1 cellular context compared by ENCODE assay signal in the genomic region with DNA sequence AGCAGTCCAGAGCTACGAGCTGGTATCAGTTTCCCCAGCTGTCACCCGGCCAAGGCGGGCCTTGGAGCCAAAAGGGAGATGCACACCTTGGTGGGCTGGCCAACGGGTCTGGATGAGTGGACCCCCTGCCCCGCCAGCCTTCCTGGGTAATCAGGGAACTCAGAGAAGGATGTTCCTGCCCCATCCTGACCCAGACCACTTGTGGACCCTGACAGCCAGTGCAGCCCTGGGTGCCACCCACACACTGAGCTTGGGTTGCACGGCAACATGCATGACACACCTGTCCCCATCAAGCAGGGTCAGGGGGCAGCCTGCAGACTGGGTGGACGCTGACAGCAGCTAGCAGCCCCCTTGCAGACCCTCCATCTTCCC.
TF ChIP-seq lines count a peak whose summit lies in the region.

No MANE protein-coding gene starts in this region.

TF ChIP-seq in SK-N-SH, 30 proteins besides CTCF, POLR2A, EP300 and RAD21:
- no peak for TF ChIP-seq EZH2phosphoT487 (IDR thresholded peaks at IDR 0.05; ENCODE audit: borderline replicate concordance, low read depth)
- TF ChIP-seq ZBTB33 (IDR thresholded peaks at IDR 0.05; ENCODE audit: borderline replicate concordance, low read depth), result no peak
- no peak for TF ChIP-seq GABPA (IDR thresholded peaks at IDR 0.05; ENCODE audit: low read depth)
- no peak for TF ChIP-seq REST (IDR thresholded peaks at IDR 0.05; ENCODE audit: low read depth, low read length)
- no peak for TF ChIP-seq FOXM1 (IDR thresholded peaks at IDR 0.05; ENCODE audit: low read depth)
TF ChIP-seq in SK-N-SH: peak in this region for 0.
